In the genomic region with DNA sequence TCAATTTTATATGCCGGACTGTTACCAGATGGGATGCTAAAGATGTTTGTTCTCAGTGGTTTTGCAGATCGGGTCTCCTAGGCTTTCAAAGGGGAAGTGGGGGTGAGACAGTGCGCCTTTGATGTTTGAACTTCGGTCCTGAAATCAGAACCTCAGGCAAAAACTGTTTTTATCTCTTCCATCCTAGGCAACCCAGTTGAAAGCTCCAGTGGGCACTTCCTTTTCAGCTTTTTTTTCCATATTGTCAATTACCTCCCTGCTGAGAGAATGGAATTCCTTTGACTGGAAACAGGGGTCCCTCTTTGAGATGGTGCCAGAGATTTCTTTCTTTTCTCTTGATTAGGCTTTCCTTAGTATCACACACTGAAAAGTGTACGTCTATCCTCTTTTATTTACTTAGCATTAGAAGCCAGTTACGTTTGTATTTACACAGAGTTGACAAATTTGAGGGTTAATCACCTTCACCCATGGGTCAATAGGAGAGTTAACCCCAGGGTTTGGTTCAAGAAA, we compare ENCODE assay signal across 25 cellular contexts. TPM values are rescaled to one million over a fixed set of nuclear protein-coding genes. Genes with fewer than 3 reads are reported as not detected.
DNase-seq lines count a peak whose midpoint lies in the region; ATAC-seq and TF ChIP-seq lines count a peak whose summit lies in the region.
"Had no signal": no experiment of that assay in that cellular context is flagged by ENCODE, and none has a peak within 500 bp of the region (broad histone marks: within the 10 kb centered on the region; RNA-seq: fewer than 3 reads in every experiment).

No MANE protein-coding gene starts in this region.

- no peaks in the 10 kb centered on the region for H3K9me3 ChIP-seq in left ventricle myocardium inferior (replicated peaks)
- H3K9me3 ChIP-seq in right cardiac atrium (ENCODE audit: control insufficient read depth, low read length) = no peaks in the 10 kb centered on the region
- H3K9me3 ChIP-seq in ascending aorta = no peaks in the 10 kb centered on the region
- no peaks in the 10 kb centered on the region for H3K9me3 ChIP-seq in liver (ENCODE audit: control insufficient read depth in 4 of 4, low read length in 3 of 4)
- H3K9me3 ChIP-seq: adrenal gland, prostate gland, thoracic aorta had no signal

- TF ChIP-seq CTCF in left ventricle myocardium inferior (IDR thresholded peaks at IDR 0.05; ENCODE audit: borderline replicate concordance) = no peak
- TF ChIP-seq CTCF in ascending aorta (IDR thresholded peaks at IDR 0.05) = no peak
- no peak for TF ChIP-seq CTCF in liver (IDR thresholded peaks at IDR 0.05; ENCODE audit: low read depth, low read length, missing input control)
- TF ChIP-seq CTCF in GM10248 (IDR thresholded peaks at IDR 0.05; ENCODE audit: control extremely low read depth, extremely low read depth, low read depth, missing control alignments) = no peak

- no peak for ATAC-seq in right cardiac atrium
- ATAC-seq: activated CD8-positive, alpha-beta memory T cell treated with anti-CD3 and anti-CD28 coated beads, Interleukin-2, amount 10 ng/mL, durations not matched to agents 7 days and 5 days; CD8-positive, alpha-beta T cell had no signal

- H3K36me3 ChIP-seq in left ventricle myocardium inferior = peaks cover 15% of the 10 kb centered on the region
- peaks cover 0 to 15% of the 10 kb centered on the region in 2 donors for H3K36me3 ChIP-seq in ascending aorta
- no peaks in the 10 kb centered on the region for H3K36me3 ChIP-seq in liver (ENCODE audit: control insufficient read depth in 4 of 4, insufficient read depth in 3 of 4, low read depth in 1 of 4, low read length in 3 of 4)
- H3K36me3 ChIP-seq: adrenal gland, prostate gland, thoracic aorta, WERI-Rb-1 had no signal

- H3K4me3 ChIP-seq in left ventricle myocardium inferior (no peak overlapping the region), right cardiac atrium (ENCODE audit: low read length) (no peak overlapping the region), ascending aorta (no peak overlapping the region), liver (ENCODE audit: low read depth in 1 of 3, low read length in 3 of 3) (no peak overlapping the region)
- H3K4me3 ChIP-seq: adrenal gland, prostate gland, thoracic aorta had no signal

- DNase-seq in left ventricle myocardium inferior (no peak), right cardiac atrium (no peak), ascending aorta (ENCODE audit: low spot score in 2 of 2) (no peak), iPS-NIHi7 (ENCODE audit: extremely low spot score) (no peak), posterior vena cava (ENCODE audit: low spot score) (no peak), COLO829 (ENCODE audit: low spot score) (no peak), GM10248 (ENCODE audit: extremely low spot score) (no peak)
- DNase-seq: 8988T; activated CD4-positive, alpha-beta T cell treated with anti-CD3 and anti-CD28 coated beads, Interleukin-2, amount 10 ng/mL, durations not matched to agents 24 days and 14 days; activated CD8-positive, alpha-beta memory T cell treated with anti-CD3 and anti-CD28 coated beads, Interleukin-2, amount 10 ng/mL, durations not matched to agents 7 days and 5 days; activated naive CD4-positive, alpha-beta T cell; activated T-cell treated with anti-CD3 and anti-CD28 coated beads, Interleukin-2, amount 50 U/mL, for 48 hours; adrenal gland; AML-193; CD8-positive, alpha-beta T cell; kidney glomerular epithelial cell; NCI-H146; OCI-M1; Right ventricle myocardium superior; stimulated activated naive CD4-positive, alpha-beta T cell treated with Interleukin-2 at 50 U/mL for 16 hours; T-helper 9 cell; WERI-Rb-1 had no signal

- H3K27me3 ChIP-seq in left ventricle myocardium inferior (ENCODE audit: low read depth) (no peaks in the 10 kb centered on the region), right cardiac atrium (ENCODE audit: control insufficient read depth, insufficient read depth) (no peaks in the 10 kb centered on the region), ascending aorta (no peaks in the 10 kb centered on the region), liver (ENCODE audit: control insufficient read depth in 4 of 4, insufficient read depth in 4 of 4, low read length in 3 of 4) (no peaks in the 10 kb centered on the region)
- H3K27me3 ChIP-seq: adrenal gland had no signal

- 75% methylated on average over 6 of the region's 6 CpGs for WGBS in right cardiac atrium
- WGBS in liver = 39% methylated on average over 6 of the region's 6 CpGs

- CTCF ChIA-PET in GM10248 (lab: Yijun Ruan, JAX) = interaction anchor here (1.0 kb wide), 1 partner anchor 36 kb away, joined by 3 read pairs; no protein-coding TSS in a partner anchor

- POLR2A ChIA-PET in GM10248 (lab: Yijun Ruan, JAX) = no interaction called here

- H3K9ac ChIP-seq in liver (ENCODE audit: low read depth in 1 of 2, low read length in 2 of 2) = no peak overlapping the region

- H3K27ac ChIP-seq in left ventricle myocardium inferior (replicated peaks) = peak overlapping the region; percentile 93
- H3K27ac ChIP-seq in right cardiac atrium (ENCODE audit: low read length) = no peak overlapping the region
- H3K27ac ChIP-seq in ascending aorta = peak overlapping the region; percentile 1 to 7
- peak overlapping the region; percentile 28 to 31 for H3K27ac ChIP-seq in liver (ENCODE audit: low read depth in 1 of 2, low read length in 2 of 2)
- H3K27ac ChIP-seq: adrenal gland, prostate gland, WERI-Rb-1 had no signal

- intact Hi-C loops in left ventricle myocardium inferior (cut with micrococcal nuclease) = no loop called here
- intact Hi-C loops in right cardiac atrium (cut with DNase I) = no loop called here
- intact Hi-C loops in ascending aorta (cut with DNase I) = no loop called here
- intact Hi-C loops in posterior vena cava (cut with DNase I) = no loop called here

- H3K4me1 ChIP-seq in left ventricle myocardium inferior (peaks cover 99% of the 10 kb centered on the region), right cardiac atrium (ENCODE audit: control insufficient read depth, insufficient read depth, low read length) (peaks cover 22% of the 10 kb centered on the region), ascending aorta (peaks cover 4 to 42% of the 10 kb centered on the region in 2 donors), liver (ENCODE audit: control insufficient read depth in 4 of 4, insufficient read depth in 4 of 4, low read length in 3 of 4) (peaks cover 10 to 41% (median 36%) of the 10 kb centered on the region in 4 donors)

- TF ChIP-seq RAD21 in liver (IDR thresholded peaks at IDR 0.05) = no peak

TF ChIP-seq in liver, 16 proteins besides CTCF, POLR2A, EP300 and RAD21 (continues in another document):
- peak; percentile 10 for TF ChIP-seq HNF4G (IDR thresholded peaks at IDR 0.05)
- TF ChIP-seq, protein P1, sequence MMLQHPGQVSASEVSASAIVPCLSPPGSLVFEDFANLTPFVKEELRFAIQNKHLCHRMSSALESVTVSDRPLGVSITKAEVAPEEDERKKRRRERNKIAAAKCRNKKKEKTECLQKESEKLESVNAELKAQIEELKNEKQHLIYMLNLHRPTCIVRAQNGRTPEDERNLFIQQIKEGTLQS (IDR thresholded peaks at IDR 0.05) = no peak
- TF ChIP-seq YY1 (IDR thresholded peaks at IDR 0.05) = peak; percentile 23
- TF ChIP-seq FOXA1 (IDR thresholded peaks at IDR 0.05) = peak; percentile 70
- TF ChIP-seq, protein P2, sequence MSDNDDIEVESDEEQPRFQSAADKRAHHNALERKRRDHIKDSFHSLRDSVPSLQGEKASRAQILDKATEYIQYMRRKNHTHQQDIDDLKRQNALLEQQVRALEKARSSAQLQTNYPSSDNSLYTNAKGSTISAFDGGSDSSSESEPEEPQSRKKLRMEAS (IDR thresholded peaks at IDR 0.05) = no peak
- peak in 1 of 2 donors; percentile 23 for TF ChIP-seq JUND (IDR thresholded peaks at IDR 0.05)
- TF ChIP-seq RXRA (IDR thresholded peaks at IDR 0.05) = peak; percentile 79 to 84
- peak; percentile 50 for TF ChIP-seq SP1 (IDR thresholded peaks at IDR 0.05)
- no peak for TF ChIP-seq TAF1 (conservative IDR thresholded peaks at IDR 0.05)
- peak; percentile 79 to 84 for TF ChIP-seq HNF4A (conservative IDR thresholded peaks at IDR 0.05)
- TF ChIP-seq EGR1 (IDR thresholded peaks at IDR 0.05; ENCODE audit: low read depth in 2 of 2) = no peak
- no peak for TF ChIP-seq GABPA (IDR thresholded peaks at IDR 0.05 in 1 of 2, conservative IDR thresholded peaks at IDR 0.05 in 1 of 2)
- peak; percentile 89 for TF ChIP-seq FOXA2 (IDR thresholded peaks at IDR 0.05)
- TF ChIP-seq, protein P3, sequence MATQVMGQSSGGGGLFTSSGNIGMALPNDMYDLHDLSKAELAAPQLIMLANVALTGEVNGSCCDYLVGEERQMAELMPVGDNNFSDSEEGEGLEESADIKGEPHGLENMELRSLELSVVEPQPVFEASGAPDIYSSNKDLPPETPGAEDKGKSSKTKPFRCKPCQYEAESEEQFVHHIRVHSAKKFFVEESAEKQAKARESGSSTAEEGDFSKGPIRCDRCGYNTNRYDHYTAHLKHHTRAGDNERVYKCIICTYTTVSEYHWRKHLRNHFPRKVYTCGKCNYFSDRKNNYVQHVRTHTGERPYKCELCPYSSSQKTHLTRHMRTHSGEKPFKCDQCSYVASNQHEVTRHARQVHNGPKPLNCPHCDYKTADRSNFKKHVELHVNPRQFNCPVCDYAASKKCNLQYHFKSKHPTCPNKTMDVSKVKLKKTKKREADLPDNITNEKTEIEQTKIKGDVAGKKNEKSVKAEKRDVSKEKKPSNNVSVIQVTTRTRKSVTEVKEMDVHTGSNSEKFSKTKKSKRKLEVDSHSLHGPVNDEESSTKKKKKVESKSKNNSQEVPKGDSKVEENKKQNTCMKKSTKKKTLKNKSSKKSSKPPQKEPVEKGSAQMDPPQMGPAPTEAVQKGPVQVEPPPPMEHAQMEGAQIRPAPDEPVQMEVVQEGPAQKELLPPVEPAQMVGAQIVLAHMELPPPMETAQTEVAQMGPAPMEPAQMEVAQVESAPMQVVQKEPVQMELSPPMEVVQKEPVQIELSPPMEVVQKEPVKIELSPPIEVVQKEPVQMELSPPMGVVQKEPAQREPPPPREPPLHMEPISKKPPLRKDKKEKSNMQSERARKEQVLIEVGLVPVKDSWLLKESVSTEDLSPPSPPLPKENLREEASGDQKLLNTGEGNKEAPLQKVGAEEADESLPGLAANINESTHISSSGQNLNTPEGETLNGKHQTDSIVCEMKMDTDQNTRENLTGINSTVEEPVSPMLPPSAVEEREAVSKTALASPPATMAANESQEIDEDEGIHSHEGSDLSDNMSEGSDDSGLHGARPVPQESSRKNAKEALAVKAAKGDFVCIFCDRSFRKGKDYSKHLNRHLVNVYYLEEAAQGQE (IDR thresholded peaks at IDR 0.05) = peak; percentile 25
- TF ChIP-seq NR2F2 (IDR thresholded peaks at IDR 0.05) = peak; percentile 41

RNA-seq across cellular contexts. Expression of a gene that starts 40.0 kb away (rescaled TPM):
- total RNA-seq in left ventricle myocardium inferior (42.1 TPM), right cardiac atrium (10 to 100 TPM; 20.1 to 30.2 (median 23.7) TPM), ascending aorta (29.7 TPM), liver (1 to 10 TPM; 3.6 to 9.3 TPM), posterior vena cava (10 to 100 TPM; 16.9 to 17.7 TPM)
- polyA plus RNA-seq in right cardiac atrium (10.0 TPM), liver (1 to 10 TPM; 2.5 to 4.1 TPM)
- total RNA-seq: activated CD4-positive, alpha-beta T cell treated with anti-CD3 and anti-CD28 coated beads, Interleukin-2, amount 10 ng/mL, durations not matched to agents 24 days and 14 days; activated CD8-positive, alpha-beta memory T cell treated with anti-CD3 and anti-CD28 coated beads, Interleukin-2, amount 10 ng/mL, durations not matched to agents 7 days and 5 days had no signal
